ENCODE assay signal across 1 cellular context in genomic region chr5:76888733-76889300, GRCh38.
TF ChIP-seq lines count a peak whose summit lies in the region.

No MANE protein-coding gene starts in this region.

TF ChIP-seq in WTC11, 78 proteins besides CTCF, POLR2A, EP300 and RAD21 (continued from another document):
- TF ChIP-seq, protein P1, sequence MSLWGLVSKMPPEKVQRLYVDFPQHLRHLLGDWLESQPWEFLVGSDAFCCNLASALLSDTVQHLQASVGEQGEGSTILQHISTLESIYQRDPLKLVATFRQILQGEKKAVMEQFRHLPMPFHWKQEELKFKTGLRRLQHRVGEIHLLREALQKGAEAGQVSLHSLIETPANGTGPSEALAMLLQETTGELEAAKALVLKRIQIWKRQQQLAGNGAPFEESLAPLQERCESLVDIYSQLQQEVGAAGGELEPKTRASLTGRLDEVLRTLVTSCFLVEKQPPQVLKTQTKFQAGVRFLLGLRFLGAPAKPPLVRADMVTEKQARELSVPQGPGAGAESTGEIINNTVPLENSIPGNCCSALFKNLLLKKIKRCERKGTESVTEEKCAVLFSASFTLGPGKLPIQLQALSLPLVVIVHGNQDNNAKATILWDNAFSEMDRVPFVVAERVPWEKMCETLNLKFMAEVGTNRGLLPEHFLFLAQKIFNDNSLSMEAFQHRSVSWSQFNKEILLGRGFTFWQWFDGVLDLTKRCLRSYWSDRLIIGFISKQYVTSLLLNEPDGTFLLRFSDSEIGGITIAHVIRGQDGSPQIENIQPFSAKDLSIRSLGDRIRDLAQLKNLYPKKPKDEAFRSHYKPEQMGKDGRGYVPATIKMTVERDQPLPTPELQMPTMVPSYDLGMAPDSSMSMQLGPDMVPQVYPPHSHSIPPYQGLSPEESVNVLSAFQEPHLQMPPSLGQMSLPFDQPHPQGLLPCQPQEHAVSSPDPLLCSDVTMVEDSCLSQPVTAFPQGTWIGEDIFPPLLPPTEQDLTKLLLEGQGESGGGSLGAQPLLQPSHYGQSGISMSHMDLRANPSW (CRISPR knock-in tag; conservative IDR thresholded peaks at IDR 0.05; ENCODE audit: low read depth): no peak
- TF ChIP-seq PRRX2 (CRISPR knock-in tag; IDR thresholded peaks at IDR 0.05) (no peak), NR3C1 (CRISPR knock-in tag; conservative IDR thresholded peaks at IDR 0.05; ENCODE audit: low read depth) (no peak), ZNF416 (CRISPR knock-in tag; IDR thresholded peaks at IDR 0.05) (no peak), ERG (CRISPR knock-in tag; IDR thresholded peaks at IDR 0.05) (no peak), OVOL2 (CRISPR knock-in tag; IDR thresholded peaks at IDR 0.05; ENCODE audit: borderline replicate concordance) (no peak), FOXP4 (CRISPR knock-in tag; IDR thresholded peaks at IDR 0.05) (no peak), GTF2I (CRISPR knock-in tag; conservative IDR thresholded peaks at IDR 0.05) (no peak), ZNF423 (CRISPR knock-in tag; IDR thresholded peaks at IDR 0.05) (no peak), CREB1 (CRISPR knock-in tag; IDR thresholded peaks at IDR 0.05) (no peak), IRF2 (CRISPR knock-in tag; IDR thresholded peaks at IDR 0.05; ENCODE audit: borderline replicate concordance, low read depth) (no peak)
